9 cellular contexts compared by ENCODE assay signal in genomic region chr1:25544243-25544764, GRCh38. TPM values are rescaled to one million over a fixed set of nuclear protein-coding genes. Genes with fewer than 3 reads are reported as not detected.
DNase-seq lines count a peak whose midpoint lies in the region; ATAC-seq and TF ChIP-seq lines count a peak whose summit lies in the region.
"Had no signal": no experiment of that assay in that cellular context is flagged by ENCODE, and none has a peak within 500 bp of the region (broad histone marks: within the 10 kb centered on the region; RNA-seq: fewer than 3 reads in every experiment).

No MANE protein-coding gene starts in this region.

- peaks cover 17% of the 10 kb centered on the region for H3K27me3 ChIP-seq in iPS-20b (ENCODE audit: insufficient read depth, low read length)
- H3K27me3 ChIP-seq in suprapubic skin, result no peaks in the 10 kb centered on the region

- peak overlapping the region; percentile 31 for H3K27ac Mint-ChIP-seq in T-helper 1 cell treated with Interleukin-12 subunit alpha and Interleukin-12 subunit beta and Interleukin-4 antibody, amounts not matched to agents 30 μg/mL and 1 μg/mL, for 36 hours
- no peak overlapping the region for H3K27ac Mint-ChIP-seq in activated T-helper 1 cell treated with anti-CD3 and anti-CD28 coated beads, Interleukin-12 subunit alpha, Interleukin-12 subunit beta, Interleukin-2, Interleukin-4 antibody, amounts not matched to agents 30 ng/mL and 10 ng/mL and 1 ng/mL, durations not matched to agents 14 hours and 24 hours and 36 hours

- intact Hi-C loops in activated T-helper 1 cell treated with anti-CD3 and anti-CD28 coated beads, Interleukin-12 subunit alpha, Interleukin-12 subunit beta, Interleukin-2, Interleukin-4 antibody, amounts not matched to agents 30 ng/mL and 10 ng/mL and 1 ng/mL, durations not matched to agents 14 hours and 24 hours and 36 hours (cut with micrococcal nuclease), result no loop called here

- TF ChIP-seq POLR2A in suprapubic skin (IDR thresholded peaks at IDR 0.05), result no peak

- H3K9ac ChIP-seq in iPS-20b (ENCODE audit: low read depth, low read length), result peak overlapping the region; percentile 24

- peaks cover 33% of the 10 kb centered on the region for H3K27me3 Mint-ChIP-seq in T-helper 1 cell treated with Interleukin-12 subunit alpha and Interleukin-12 subunit beta and Interleukin-4 antibody, amounts not matched to agents 30 μg/mL and 1 μg/mL, for 36 hours (ENCODE audit: low read depth)
- peaks cover 11% of the 10 kb centered on the region for H3K27me3 Mint-ChIP-seq in activated T-helper 1 cell treated with anti-CD3 and anti-CD28 coated beads, Interleukin-12 subunit alpha, Interleukin-12 subunit beta, Interleukin-2, Interleukin-4 antibody, amounts not matched to agents 30 ng/mL and 10 ng/mL and 1 ng/mL, durations not matched to agents 14 hours and 24 hours and 36 hours (ENCODE audit: insufficient read depth)

- H3K27ac ChIP-seq in iPS-20b (ENCODE audit: low read length) (no peak overlapping the region), suprapubic skin (peak overlapping the region; percentile 83)

- peak overlapping the region; percentile 58 for H3K4me3 ChIP-seq in iPS-20b (ENCODE audit: low read length)
- peak overlapping the region; percentile 86 for H3K4me3 ChIP-seq in suprapubic skin

- TF ChIP-seq CTCF in suprapubic skin (IDR thresholded peaks at IDR 0.05), result no peak

- peak overlapping the region; percentile 72 for H3K4me3 Mint-ChIP-seq in T-helper 1 cell treated with Interleukin-12 subunit alpha and Interleukin-12 subunit beta and Interleukin-4 antibody, amounts not matched to agents 30 μg/mL and 1 μg/mL, for 36 hours
- H3K4me3 Mint-ChIP-seq in activated T-helper 1 cell treated with anti-CD3 and anti-CD28 coated beads, Interleukin-12 subunit alpha, Interleukin-12 subunit beta, Interleukin-2, Interleukin-4 antibody, amounts not matched to agents 30 ng/mL and 10 ng/mL and 1 ng/mL, durations not matched to agents 14 hours and 24 hours and 36 hours, result peak overlapping the region; percentile 76

- H3K9me3 ChIP-seq in iPS-20b (ENCODE audit: insufficient read depth, low read depth, low read length) (no peaks in the 10 kb centered on the region), suprapubic skin (no peaks in the 10 kb centered on the region)

- peaks cover 11% of the 10 kb centered on the region for H3K36me3 Mint-ChIP-seq in T-helper 1 cell treated with Interleukin-12 subunit alpha and Interleukin-12 subunit beta and Interleukin-4 antibody, amounts not matched to agents 30 μg/mL and 1 μg/mL, for 36 hours (ENCODE audit: low read depth)
- peaks cover 5% of the 10 kb centered on the region for H3K36me3 Mint-ChIP-seq in activated T-helper 1 cell treated with anti-CD3 and anti-CD28 coated beads, Interleukin-12 subunit alpha, Interleukin-12 subunit beta, Interleukin-2, Interleukin-4 antibody, amounts not matched to agents 30 ng/mL and 10 ng/mL and 1 ng/mL, durations not matched to agents 14 hours and 24 hours and 36 hours (ENCODE audit: low read depth)

- H3K4me1 ChIP-seq in iPS-20b (ENCODE audit: insufficient read depth, low read length) (peaks cover 4% of the 10 kb centered on the region; the same call in 1 of the 2 replicates), suprapubic skin (peaks cover 26% of the 10 kb centered on the region)

- no peak for DNase-seq in T-helper 1 cell
- DNase-seq in activated T-helper 1 cell treated with anti-CD3 and anti-CD28 coated beads, Interleukin-12 subunit alpha, Interleukin-12 subunit beta, Interleukin-2, Interleukin-4 antibody, amounts not matched to agents 30 ng/mL and 10 ng/mL and 1 ng/mL, durations not matched to agents 14 hours and 24 hours and 36 hours (ENCODE audit: low spot score), result no peak
- no peak for DNase-seq in suprapubic skin (ENCODE audit: low spot score in 2 of 2)
- DNase-seq in activated gamma-delta T cell treated with Interleukin-2 at 50 U/mL for 16 hours, result no peak
- no peak for DNase-seq in RKO (ENCODE audit: low spot score)
- DNase-seq: DND-41 had no signal

- no peak for ATAC-seq in GM18520 (IDR thresholded peaks at IDR 0.05; ENCODE audit: unreplicated experiment)

- H3K4me1 Mint-ChIP-seq in T-helper 1 cell treated with Interleukin-12 subunit alpha and Interleukin-12 subunit beta and Interleukin-4 antibody, amounts not matched to agents 30 μg/mL and 1 μg/mL, for 36 hours (ENCODE audit: low read depth), result peaks cover 17% of the 10 kb centered on the region
- peaks cover 15% of the 10 kb centered on the region for H3K4me1 Mint-ChIP-seq in activated T-helper 1 cell treated with anti-CD3 and anti-CD28 coated beads, Interleukin-12 subunit alpha, Interleukin-12 subunit beta, Interleukin-2, Interleukin-4 antibody, amounts not matched to agents 30 ng/mL and 10 ng/mL and 1 ng/mL, durations not matched to agents 14 hours and 24 hours and 36 hours (ENCODE audit: low read depth)

- no peak for TF ChIP-seq EP300 in suprapubic skin (IDR thresholded peaks at IDR 0.05)

- 5% methylated on average over 10 of the region's 25 CpGs for WGBS in suprapubic skin

- H3K36me3 ChIP-seq in iPS-20b (ENCODE audit: insufficient read depth, low read depth, low read length), result no peaks in the 10 kb centered on the region
- no peaks in the 10 kb centered on the region for H3K36me3 ChIP-seq in suprapubic skin

- no peaks in the 10 kb centered on the region for H3K9me3 Mint-ChIP-seq in T-helper 1 cell treated with Interleukin-12 subunit alpha and Interleukin-12 subunit beta and Interleukin-4 antibody, amounts not matched to agents 30 μg/mL and 1 μg/mL, for 36 hours
- no peaks in the 10 kb centered on the region for H3K9me3 Mint-ChIP-seq in activated T-helper 1 cell treated with anti-CD3 and anti-CD28 coated beads, Interleukin-12 subunit alpha, Interleukin-12 subunit beta, Interleukin-2, Interleukin-4 antibody, amounts not matched to agents 30 ng/mL and 10 ng/mL and 1 ng/mL, durations not matched to agents 14 hours and 24 hours and 36 hours

RNA-seq across cellular contexts. Expression of gene LDLRAP1, which starts 0.9 kb away (rescaled TPM):
- 4.6 and 5.3 TPM in 2 replicates for total RNA-seq in activated T-helper 1 cell treated with anti-CD3 and anti-CD28 coated beads, Interleukin-12 subunit alpha, Interleukin-12 subunit beta, Interleukin-2, Interleukin-4 antibody, amounts not matched to agents 30 ng/mL and 10 ng/mL and 1 ng/mL, durations not matched to agents 14 hours and 24 hours and 36 hours
- 10 to 100 TPM; 28.0 to 50.5 (median 40.7) TPM for total RNA-seq in suprapubic skin
